17 cellular contexts compared by ENCODE assay signal in genomic region chr14:51521764-51522163, GRCh38.
DNase-seq lines count a peak whose midpoint lies in the region; ATAC-seq and TF ChIP-seq lines count a peak whose summit lies in the region.
"Had no signal": no experiment of that assay in that cellular context is flagged by ENCODE, and none has a peak within 500 bp of the region (broad histone marks: within the 10 kb centered on the region; RNA-seq: fewer than 3 reads in every experiment).

No MANE protein-coding gene starts in this region.

- H3K27ac Mint-ChIP-seq in chondrocyte (ENCODE audit: unreplicated experiment): peak overlapping the region; percentile 37
- no peak overlapping the region for H3K27ac Mint-ChIP-seq in T-helper 17 cell
- H3K27ac Mint-ChIP-seq: activated T-helper 2 cell treated with anti-CD3 and anti-CD28 coated beads, Interferon-gamma antibody, Interleukin-2, Interleukin-4, amounts not matched to agents 10 μg/mL and 5 μg/mL and 100 μg/mL, durations not matched to agents 14 hours and 24 hours and 36 hours had no signal

- H3K4me3 Mint-ChIP-seq in chondrocyte (ENCODE audit: unreplicated experiment): no peak overlapping the region
- H3K4me3 Mint-ChIP-seq in T-helper 17 cell: no peak overlapping the region

- peaks cover 1% of the 10 kb centered on the region for H3K36me3 Mint-ChIP-seq in chondrocyte (ENCODE audit: low read depth)
- H3K36me3 Mint-ChIP-seq in T-helper 17 cell (ENCODE audit: low read depth): no peaks in the 10 kb centered on the region

- H3K79me2 ChIP-seq in osteoblast (ENCODE audit: insufficient read depth, low read length): no peaks in the 10 kb centered on the region

- no peak overlapping the region for H3K4me2 ChIP-seq in osteoblast (ENCODE audit: insufficient read depth, low read length)
- H3K4me2 ChIP-seq: BLaER1 had no signal

- H3K27ac ChIP-seq in osteoblast (ENCODE audit: low read depth, low read length): peak overlapping the region; percentile 14
- H3K27ac ChIP-seq: adrenal gland, BLaER1, right lobe of liver had no signal

- in situ Hi-C loops in HAP-1 (cut with MboI; ENCODE audit: low sequenced_read_pairs): no loop called here

- H3K4me1 ChIP-seq in osteoblast (ENCODE audit: insufficient read depth, low read length): peaks cover 30% of the 10 kb centered on the region
- H3K4me1 ChIP-seq in HAP-1: peaks cover 42% of the 10 kb centered on the region
- H3K4me1 ChIP-seq: adrenal gland, BLaER1, right lobe of liver had no signal

- H2AFZ ChIP-seq in osteoblast (ENCODE audit: low read length): no peak overlapping the region

- H3K4me3 ChIP-seq in osteoblast (ENCODE audit: insufficient read depth, low read length) (no peak overlapping the region), HAP-1 (no peak overlapping the region)
- H3K4me3 ChIP-seq: adrenal gland, BLaER1, right lobe of liver had no signal

- no peak for ATAC-seq in T-helper 17 cell
- ATAC-seq: left colon, right lobe of liver had no signal

- TF ChIP-seq CTCF in chondrocyte (IDR thresholded peaks at IDR 0.05) (no peak), osteoblast (IDR thresholded peaks at IDR 0.05; ENCODE audit: extremely low read depth, low read depth, low read length) (no peak)

- H3K9me3 ChIP-seq in osteoblast (ENCODE audit: low read depth, low read length) (no peaks in the 10 kb centered on the region), HAP-1 (no peaks in the 10 kb centered on the region), T-helper 17 cell (ENCODE audit: control insufficient read depth, low read length, poor library complexity, severe bottlenecking) (no peaks in the 10 kb centered on the region)
- H3K9me3 ChIP-seq: adrenal gland, BLaER1, right lobe of liver had no signal

- no peaks in the 10 kb centered on the region for H4K20me1 ChIP-seq in osteoblast (ENCODE audit: insufficient read depth, low read length)
- H4K20me1 ChIP-seq: BLaER1 had no signal

- H3K27me3 Mint-ChIP-seq in chondrocyte (ENCODE audit: low read depth) (no peaks in the 10 kb centered on the region), T-helper 17 cell (peaks cover 39% of the 10 kb centered on the region)

- H3K9me3 Mint-ChIP-seq in chondrocyte (ENCODE audit: low read depth): peaks cover 2% of the 10 kb centered on the region
- H3K9me3 Mint-ChIP-seq: activated T-helper 2 cell treated with anti-CD3 and anti-CD28 coated beads, Interferon-gamma antibody, Interleukin-2, Interleukin-4, amounts not matched to agents 10 μg/mL and 5 μg/mL and 100 μg/mL, durations not matched to agents 14 hours and 24 hours and 36 hours had no signal

- peaks cover 41% of the 10 kb centered on the region for H3K4me1 Mint-ChIP-seq in chondrocyte (ENCODE audit: low read depth)
- H3K4me1 Mint-ChIP-seq in T-helper 17 cell: no peaks in the 10 kb centered on the region

- H3K27me3 ChIP-seq in osteoblast (ENCODE audit: insufficient read depth, low read length) (no peaks in the 10 kb centered on the region), HAP-1 (ENCODE audit: low read depth) (no peaks in the 10 kb centered on the region)
- H3K27me3 ChIP-seq: adrenal gland, BLaER1, right lobe of liver had no signal

- DNase-seq in ELR (ENCODE audit: low read depth): peak; percentile 81
- DNase-seq in NCI-H69 (lab: John Stamatoyannopoulos, UW): peak; percentile 28
- no peak for DNase-seq in chondrocyte (ENCODE audit: low spot score)
- DNase-seq in osteoblast (ENCODE audit: insufficient read length, low spot score, missing footprints): no peak
- no peak for DNase-seq in HAP-1 (ENCODE audit: low spot score in 2 of 2)
- no peak for DNase-seq in NCI-H2171 (lab: John Stamatoyannopoulos, UW)
- DNase-seq in T-helper 17 cell: no peak
- no peak for DNase-seq in SIG-M5 treated with dmso at 0.1 percent for 504 hours (lab: John Stamatoyannopoulos, UW; ENCODE audit: unreplicated experiment)
- DNase-seq: activated CD4-positive, CD25-positive, alpha-beta regulatory T cell; adrenal gland; KBM-7; left colon; right lobe of liver; RPMI8226; stimulated activated CD4-positive, alpha-beta T cell treated with anti-CD3 and anti-CD28 coated beads, Interleukin-4, amount 100 ng/mL, for 1 hour had no signal

- no peaks in the 10 kb centered on the region for H3K36me3 ChIP-seq in osteoblast (ENCODE audit: insufficient read depth, low read length)
- H3K36me3 ChIP-seq in HAP-1 (replicated peaks): no peaks in the 10 kb centered on the region
- H3K36me3 ChIP-seq: adrenal gland, BLaER1, right lobe of liver had no signal

Comparison
In these comparisons a context has a peak if more than half of its experiments do, and no peak if none do; other contexts are left out.
1. DNase-seq: peak in ELR (single experiment) and NCI-H69 (single experiment); none in chondrocyte (single experiment), osteoblast (single experiment), HAP-1 (0 of 2), NCI-H2171 (single experiment), T-helper 17 cell (0 of 3) and SIG-M5 treated with dmso at 0.1 percent for 504 hours (single experiment).